ENCODE assay signal across 10 cellular contexts in genomic region chr3:8937064-8938020, GRCh38. TPM values are rescaled to one million over a fixed set of nuclear protein-coding genes. Genes with fewer than 3 reads are reported as not detected.
A peak's percentile ranks its signal among the peaks of the same experiment; 100 is the strongest.
DNase-seq lines count a peak whose midpoint lies in the region; ATAC-seq, FAIRE-seq and TF ChIP-seq lines count a peak whose summit lies in the region.
"Had no signal": no experiment of that assay in that cellular context is flagged by ENCODE, and none has a peak within 500 bp of the region (broad histone marks: within the 10 kb centered on the region; RNA-seq: fewer than 3 reads in every experiment).

No MANE protein-coding gene starts in this region.

- ATAC-seq in HepG2 (no peak), HG03159 (IDR thresholded peaks at IDR 0.05; ENCODE audit: unreplicated experiment) (no peak)

- no peak overlapping the region for H2AFZ ChIP-seq in HepG2 (ENCODE audit: low read length)

- H3K27me3 ChIP-seq in HepG2 (ENCODE audit: control insufficient read depth in 1 of 2, insufficient read depth in 2 of 2, low read length in 2 of 2), result no peaks in the 10 kb centered on the region

- TF ChIP-seq CTCF in HepG2 (CRISPR knock-in tag; IDR thresholded peaks at IDR 0.05), result no peak

- no peaks in the 10 kb centered on the region for H3K4me1 ChIP-seq in HepG2 (ENCODE audit: insufficient read depth, low read length)

- no peak overlapping the region for H3K4me2 ChIP-seq in HepG2 (ENCODE audit: low read depth, low read length)

- H3K4me3 ChIP-seq in HepG2 (replicated peaks in 1 of 3; ENCODE audit: insufficient read depth in 1 of 3, low read depth in 2 of 3, low read length in 3 of 3), result no peak overlapping the region

- POLR2A ChIA-PET in HepG2 (lab: Yijun Ruan, JAX), result no interaction called here

- TF ChIP-seq RAD21 in HepG2 (CRISPR knock-in tag; IDR thresholded peaks at IDR 0.05), result no peak

- H3K36me3 ChIP-seq in HepG2 (replicated peaks in 1 of 2; ENCODE audit: control insufficient read depth in 1 of 2, insufficient read depth in 2 of 2, low read length in 2 of 2), result peaks cover 7 to 49% of the 10 kb centered on the region in 2 experiments

- in situ Hi-C loops in HepG2 (cut with HindIII; ENCODE audit: extremely low pct_ligation_motif_present, low pct_unique_long_range_greater_than_20kb), result no loop called here

- no peak overlapping the region for H3K27ac ChIP-seq in HepG2 (ENCODE audit: extremely low read length, insufficient read depth, low read length)

- BruUV-seq in HepG2 (replicated peaks; lab: Mats Ljungman, UMichigan), result no TSS peak

- no peaks in the 10 kb centered on the region for H4K20me1 ChIP-seq in HepG2 (ENCODE audit: insufficient read depth, low read length)

- intact Hi-C loops in HepG2 (cut with micrococcal nuclease; ENCODE audit: unreplicated experiment), result loop anchor here (1.0 kb wide), 1 partner anchor 130 kb away; no protein-coding TSS in a partner anchor

- no peak for TF ChIP-seq POLR2A in HepG2 (IDR thresholded peaks at IDR 0.05; ENCODE audit: insufficient read depth in 1 of 2, low read depth in 2 of 2, low read length in 2 of 2)

- WGBS in HepG2 (ENCODE audit: low lambda C conversion rate), result 79% methylated on average over 6 of the region's 6 CpGs

- DNase-seq in AG20443 (ENCODE audit: low spot score), result peak; percentile 70
- peak; percentile 86 for DNase-seq in NCI-H226
- peak; percentile 82 to 85 for DNase-seq in dermis microvascular lymphatic vessel endothelial cell (ENCODE audit: low read depth in 2 of 2)
- peak; percentile 6 for DNase-seq in HepG2 (ENCODE audit: low spot score)
- no peak for DNase-seq in NCI-H128 (lab: John Stamatoyannopoulos, UW; ENCODE audit: unreplicated experiment)
- no peak for DNase-seq in activated CD8-positive, alpha-beta memory T cell treated with anti-CD3 and anti-CD28 coated beads, Interleukin-2, amount 50 U/mL, for 48 hours
- DNase-seq in NCI-H2029 (lab: John Stamatoyannopoulos, UW), result no peak
- DNase-seq: activated effector memory CD4-positive, alpha-beta T cell treated with Interleukin-2 at 50 U/mL for 16 hours; stimulated activated naive CD4-positive, alpha-beta T cell had no signal

- no peak overlapping the region for H3K9ac ChIP-seq in HepG2 (ENCODE audit: insufficient read depth, low read depth, low read length)

- TF ChIP-seq EP300 in HepG2 (IDR thresholded peaks at IDR 0.05; ENCODE audit: low read depth in 2 of 2, low read length in 2 of 2), result no peak
- no peak for TF ChIP-seq EP300 in HepG2 (CRISPR knock-in tag; IDR thresholded peaks at IDR 0.05; ENCODE audit: borderline replicate concordance)

- CTCF ChIA-PET in HepG2 (lab: Yijun Ruan, JAX; ENCODE audit: low intra/inter-chr PET ratio, low total read pairs), result interaction anchor here (1.1 kb wide), 1 partner anchor 34 kb away, joined by 3 read pairs; no protein-coding TSS in a partner anchor

- no peaks in the 10 kb centered on the region for H3K79me2 ChIP-seq in HepG2 (ENCODE audit: insufficient read depth, low read length)

- H3K9me3 ChIP-seq in HepG2 (ENCODE audit: low read length), result no peaks in the 10 kb centered on the region

- no peak for FAIRE-seq in HepG2 (lab: Jason Lieb, UNC)

TF ChIP-seq in HepG2, 621 proteins besides CTCF, POLR2A, EP300 and RAD21:
- TF ChIP-seq ZNF614 (CRISPR knock-in tag; IDR thresholded peaks at IDR 0.05; ENCODE audit: borderline replicate concordance) (no peak), ZHX2 (IDR thresholded peaks at IDR 0.05; ENCODE audit: low read depth) (no peak), ZHX2 (CRISPR knock-in tag; IDR thresholded peaks at IDR 0.05; ENCODE audit: borderline replicate concordance) (no peak)

RNA-seq across cellular contexts. Expression of gene RAD18, which starts 25.9 kb away (rescaled TPM):
- total RNA-seq in dermis microvascular lymphatic vessel endothelial cell (4.4 and 7.6 TPM in 2 replicates), HepG2 (2016; rRNA removed; fragmentation: Illumina TruSeq; extraction: Trizol) (20.7 and 26.5 TPM in 2 replicates)
- total RNA-seq in HepG2 (2016; cell fraction: cytosol; rRNA removed; fragmentation: Illumina TruSeq; extraction: Trizol; ENCODE audit: low read depth), result 18.0 and 20.8 TPM in 2 replicates
- 18.8 and 31.8 TPM in 2 replicates for total RNA-seq in HepG2 (2016; cell fraction: insoluble cytoplasmic fraction; rRNA removed; fragmentation: Illumina TruSeq; extraction: Trizol)
- total RNA-seq in HepG2 (2016; cell fraction: membrane; rRNA removed; fragmentation: Illumina TruSeq; extraction: Trizol), result 10.2 and 13.1 TPM in 2 replicates
- 40.2 and 44.1 TPM in 2 replicates for total RNA-seq in HepG2 (2016; cell fraction: nucleus; rRNA removed; fragmentation: Illumina TruSeq; extraction: Trizol)
- polyA plus RNA-seq in HepG2 (2011; rRNA removed), result 3.0 and 5.9 TPM in 2 replicates
- polyA plus RNA-seq in HepG2 (2011; cell fraction: cytosol; rRNA removed), result 2.4 and 3.3 TPM in 2 replicates
- 6.9 and 7.4 TPM in 2 replicates for polyA plus RNA-seq in HepG2 (2011; cell fraction: nucleus; rRNA removed)
- 2.4 and 5.5 TPM in 2 replicates for polyA plus RNA-seq in HepG2 (2012)
- polyA plus RNA-seq in HepG2 (2016; cell fraction: cytosol; fragmentation: Illumina TruSeq; extraction: Trizol; ENCODE audit: low read depth), result 1.1 and 1.3 TPM in 2 replicates
- polyA plus RNA-seq in HepG2 (2016; cell fraction: insoluble cytoplasmic fraction; fragmentation: Illumina TruSeq; extraction: Trizol; ENCODE audit: low read depth), result 18.1 and 20.3 TPM in 2 replicates
- 2.3 and 3.2 TPM in 2 replicates for polyA plus RNA-seq in HepG2 (2016; cell fraction: membrane; fragmentation: Illumina TruSeq; extraction: Trizol; ENCODE audit: low read depth)
- polyA plus RNA-seq in HepG2 (2016; cell fraction: nucleus; fragmentation: Illumina TruSeq; extraction: Trizol; ENCODE audit: insufficient read depth, low read depth), result 17.9 and 19.5 TPM in 2 replicates
- polyA minus RNA-seq in HepG2 (2011; rRNA and poly(A)+ RNA removed; ENCODE audit: low replicate concordance), result 4.5 and 16.4 TPM in 2 replicates
- 4.0 and 5.3 TPM in 2 replicates for polyA minus RNA-seq in HepG2 (2011; cell fraction: cytosol; rRNA and poly(A)+ RNA removed)
- 18.5 and 34.0 TPM in 2 replicates for polyA minus RNA-seq in HepG2 (2011; cell fraction: nucleus; rRNA and poly(A)+ RNA removed)

Comparison
In these comparisons a context has a peak if more than half of its experiments do, and no peak if none do; other contexts are left out.
1. DNase-seq: peak in AG20443 (single experiment), NCI-H226 (single experiment), dermis microvascular lymphatic vessel endothelial cell (2 of 2) and HepG2 (single experiment); none in NCI-H128 (single experiment), activated CD8-positive, alpha-beta memory T cell treated with anti-CD3 and anti-CD28 coated beads, Interleukin-2, amount 50 U/mL, for 48 hours (single experiment) and NCI-H2029 (single experiment).